In genomic region chr13:44176173-44176572, GRCh38 we compare ENCODE assay signal across 22 cellular contexts.
"Had no signal": no experiment of that assay in that cellular context is flagged by ENCODE, and none has a peak within 500 bp of the region (broad histone marks: within the 10 kb centered on the region; RNA-seq: fewer than 3 reads in every experiment).

No MANE protein-coding gene starts in this region.

- H2AFZ ChIP-seq: PC-9 had no signal

- H3K27ac Mint-ChIP-seq: activated CD8-positive, alpha-beta memory T cell treated with anti-CD3 and anti-CD28 coated beads, Interleukin-2, amount 10 ng/mL, durations not matched to agents 7 days and 5 days; activated naive CD8-positive, alpha-beta T cell; activated T-cell treated with anti-CD3 and anti-CD28 coated beads, Interleukin-2, amount 50 U/mL, for 24 hours; activated T-helper 1 cell treated with anti-CD3 and anti-CD28 coated beads, Interleukin-12 subunit alpha, Interleukin-12 subunit beta, Interleukin-2, Interleukin-4 antibody, amounts not matched to agents 30 ng/mL and 10 ng/mL and 1 ng/mL, durations not matched to agents 14 hours and 24 hours and 36 hours; brain; T-helper 1 cell treated with Interleukin-12 subunit alpha and Interleukin-12 subunit beta and Interleukin-4 antibody, amounts not matched to agents 30 μg/mL and 1 μg/mL, for 36 hours; WTC11 had no signal

- H3K27ac ChIP-seq: PC-9 had no signal

- H3K4me2 ChIP-seq: PC-9 had no signal

- H3K4me3 ChIP-seq: PC-9 had no signal

- H3K9me3 Mint-ChIP-seq: activated T-cell treated with anti-CD3 and anti-CD28 coated beads, Interleukin-2, amount 50 U/mL, for 24 hours; activated T-helper 1 cell treated with anti-CD3 and anti-CD28 coated beads, Interleukin-12 subunit alpha, Interleukin-12 subunit beta, Interleukin-2, Interleukin-4 antibody, amounts not matched to agents 30 ng/mL and 10 ng/mL and 1 ng/mL, durations not matched to agents 14 hours and 24 hours and 36 hours; T-helper 1 cell treated with Interleukin-12 subunit alpha and Interleukin-12 subunit beta and Interleukin-4 antibody, amounts not matched to agents 30 μg/mL and 1 μg/mL, for 36 hours had no signal

- DNase-seq: activated CD4-positive, alpha-beta T cell treated with anti-CD3 and anti-CD28 coated beads for 48 hours; activated CD4-positive, alpha-beta T cell treated with anti-CD3 and anti-CD28 coated beads, Interleukin-2, amount 50 U/mL, for 48 hours; activated CD4-positive, CD25-positive, alpha-beta regulatory T cell treated with anti-CD3 and anti-CD28 coated beads, Interleukin-2, amount 50 U/mL, for 72 hours; activated CD8-positive, alpha-beta memory T cell treated with anti-CD3 and anti-CD28 coated beads, Interleukin-2, amount 10 ng/mL, durations not matched to agents 7 days and 5 days; activated effector memory CD4-positive, alpha-beta T cell treated with Interleukin-2 at 50 U/mL for 16 hours; activated naive CD4-positive, alpha-beta T cell; activated T-cell treated with anti-CD3 and anti-CD28 coated beads, Interleukin-2, amount 50 U/mL, for 24 hours; amygdala; MM.1S; NCI-H1105; NCI-H1436; NCI-H1694 treated with DMSO at 0.1 percent for 48 hours; NCI-H2081; NCI-H446; NCI-H524; PC-9; SHP77 treated with DMSO at 0.1 percent for 48 hours had no signal

- H3K4me1 Mint-ChIP-seq: activated CD8-positive, alpha-beta memory T cell treated with anti-CD3 and anti-CD28 coated beads, Interleukin-2, amount 10 ng/mL, durations not matched to agents 7 days and 5 days; WTC11 had no signal

- H3K36me3 Mint-ChIP-seq: activated CD8-positive, alpha-beta memory T cell treated with anti-CD3 and anti-CD28 coated beads, Interleukin-2, amount 10 ng/mL, durations not matched to agents 7 days and 5 days; activated naive CD8-positive, alpha-beta T cell; brain had no signal

- ATAC-seq: activated CD8-positive, alpha-beta memory T cell treated with anti-CD3 and anti-CD28 coated beads, Interleukin-2, amount 10 ng/mL, durations not matched to agents 7 days and 5 days; WTC11 had no signal

- H3K4me3 Mint-ChIP-seq: activated CD8-positive, alpha-beta memory T cell treated with anti-CD3 and anti-CD28 coated beads, Interleukin-2, amount 10 ng/mL, durations not matched to agents 7 days and 5 days; activated naive CD8-positive, alpha-beta T cell; activated T-cell treated with anti-CD3 and anti-CD28 coated beads, Interleukin-2, amount 50 U/mL, for 24 hours; activated T-helper 1 cell treated with anti-CD3 and anti-CD28 coated beads, Interleukin-12 subunit alpha, Interleukin-12 subunit beta, Interleukin-2, Interleukin-4 antibody, amounts not matched to agents 30 ng/mL and 10 ng/mL and 1 ng/mL, durations not matched to agents 14 hours and 24 hours and 36 hours; brain; T-helper 1 cell treated with Interleukin-12 subunit alpha and Interleukin-12 subunit beta and Interleukin-4 antibody, amounts not matched to agents 30 μg/mL and 1 μg/mL, for 36 hours; WTC11 had no signal
